Comparison of ENCODE assay signal across 11 cellular contexts in the genomic region with DNA sequence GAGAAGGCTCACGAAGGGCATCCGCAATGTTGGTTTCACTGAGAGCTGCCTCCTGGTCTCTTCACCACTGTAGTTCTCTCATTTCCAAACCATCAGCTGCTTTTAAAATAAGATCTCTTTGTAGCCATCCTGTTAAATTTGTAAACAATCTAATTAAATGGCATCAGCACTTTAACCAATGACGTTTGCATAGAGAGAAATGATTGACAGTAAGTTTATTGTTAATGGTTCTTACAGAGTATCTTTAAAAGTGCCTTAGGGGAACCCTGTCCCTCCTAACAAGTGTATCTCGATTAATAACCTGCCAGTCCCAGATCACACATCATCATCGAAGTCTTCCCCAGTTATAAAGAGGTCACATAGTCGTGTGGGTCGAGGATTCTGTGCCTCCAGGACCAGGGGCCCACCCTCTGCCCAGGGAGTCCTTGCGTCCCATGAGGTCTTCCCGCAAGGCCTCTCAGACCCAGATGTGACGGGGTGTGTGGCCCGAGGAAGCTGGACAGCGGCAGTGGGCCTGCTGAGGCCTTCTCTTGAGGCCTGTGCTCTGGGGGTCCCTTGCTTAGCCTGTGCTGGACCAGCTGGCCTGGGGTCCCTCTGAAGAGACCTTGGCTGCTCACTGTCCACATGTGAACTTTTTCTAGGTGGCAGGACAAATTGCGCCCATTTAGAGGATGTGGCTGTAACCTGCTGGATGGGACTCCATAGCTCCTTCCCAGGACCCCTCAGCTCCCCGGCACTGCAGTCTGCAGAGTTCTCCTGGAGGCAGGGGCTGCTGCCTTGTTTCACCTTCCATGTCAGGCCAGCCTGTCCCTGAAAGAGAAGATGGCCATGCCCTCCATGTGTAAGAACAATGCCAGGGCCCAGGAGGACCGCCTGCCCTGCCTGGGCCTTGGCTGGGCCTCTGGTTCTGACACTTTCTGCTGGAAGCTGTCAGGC. TPM values are rescaled to one million over a fixed set of nuclear protein-coding genes. Genes with fewer than 3 reads are reported as not detected.
DNase-seq lines count a peak whose midpoint lies in the region; ATAC-seq and TF ChIP-seq lines count a peak whose summit lies in the region.
"Had no signal": no experiment of that assay in that cellular context is flagged by ENCODE, and none has a peak within 500 bp of the region (broad histone marks: within the 10 kb centered on the region; RNA-seq: fewer than 3 reads in every experiment).

No MANE protein-coding gene starts in this region.

- no peak for TF ChIP-seq POLR2A in stomach (IDR thresholded peaks at IDR 0.05)
- TF ChIP-seq POLR2A in prostate gland (IDR thresholded peaks at IDR 0.05), result no peak

- intact Hi-C loops in stomach (cut with DNase I; ENCODE audit: low total_unique reads), result no loop called here
- intact Hi-C loops in prostate gland (cut with DNase I), result no loop called here

- no peak for ATAC-seq in activated CD8-positive, alpha-beta memory T cell treated with anti-CD3 and anti-CD28 coated beads, Interleukin-2, amount 10 ng/mL, durations not matched to agents 7 days and 5 days
- ATAC-seq in HG02571 (IDR thresholded peaks at IDR 0.05; ENCODE audit: unreplicated experiment), result no peak

- H3K36me3 ChIP-seq in stomach, result peaks cover 60 to 97% (median 88%) of the 10 kb centered on the region in 4 donors
- H3K36me3 ChIP-seq in prostate gland, result peaks cover 21 to 30% of the 10 kb centered on the region in 2 donors

- no peak overlapping the region for H3K4me3 ChIP-seq in stomach
- H3K4me3 ChIP-seq in prostate gland, result no peak overlapping the region
- H3K4me3 ChIP-seq: dorsolateral prefrontal cortex, thyroid gland had no signal

- no peak for TF ChIP-seq EP300 in stomach (IDR thresholded peaks at IDR 0.05)

- in situ Hi-C loops in GM13977 (cut with MboI; ENCODE audit: low pct_unique_long_range_greater_than_20kb, low sequenced_read_pairs, unreplicated experiment), result no loop called here

- peak overlapping the region in 4 of 5 donors; percentile 34 to 72 (median 66) for H3K27ac ChIP-seq in stomach
- no peak overlapping the region for H3K27ac ChIP-seq in prostate gland

- 78 to 87% (median 83%) methylated on average over 10 to 15 of the region's 15 CpGs for WGBS in stomach, 5 donors
- 82% methylated on average over 15 of the region's 15 CpGs for WGBS in prostate gland

- no peaks in the 10 kb centered on the region for H3K9me3 Mint-ChIP-seq in activated CD8-positive, alpha-beta memory T cell treated with anti-CD3 and anti-CD28 coated beads, Interleukin-2, amount 10 ng/mL, durations not matched to agents 7 days and 5 days (ENCODE audit: low read depth)
- H3K9me3 Mint-ChIP-seq in activated naive CD8-positive, alpha-beta T cell treated with anti-CD3 and anti-CD28 coated beads for 36 hours, result no peaks in the 10 kb centered on the region
- H3K9me3 Mint-ChIP-seq in immature natural killer cell, result no peaks in the 10 kb centered on the region

- peaks cover 7 to 39% (median 17%) of the 10 kb centered on the region in 4 donors for H3K4me1 ChIP-seq in stomach
- H3K4me1 ChIP-seq in prostate gland (replicated peaks), result no peaks in the 10 kb centered on the region
- H3K4me1 ChIP-seq: thyroid gland had no signal

- TF ChIP-seq CTCF in stomach (IDR thresholded peaks at IDR 0.05), result no peak
- TF ChIP-seq CTCF in prostate gland (IDR thresholded peaks at IDR 0.05), result no peak
- no peak for TF ChIP-seq CTCF in GM13977 (IDR thresholded peaks at IDR 0.05; ENCODE audit: extremely low read depth, insufficient read depth, missing control alignments)

- H3K36me3 Mint-ChIP-seq in activated CD8-positive, alpha-beta memory T cell treated with anti-CD3 and anti-CD28 coated beads, Interleukin-2, amount 10 ng/mL, durations not matched to agents 7 days and 5 days, result peaks cover 37% of the 10 kb centered on the region
- H3K36me3 Mint-ChIP-seq in activated naive CD8-positive, alpha-beta T cell treated with anti-CD3 and anti-CD28 coated beads for 36 hours, result peaks cover 43% of the 10 kb centered on the region
- peaks cover 9 to 28% (median 19%) of the 10 kb centered on the region in 3 donors for H3K36me3 Mint-ChIP-seq in immature natural killer cell

- H3K9me3 ChIP-seq in stomach, result no peaks in the 10 kb centered on the region
- no peaks in the 10 kb centered on the region for H3K9me3 ChIP-seq in prostate gland
- H3K9me3 ChIP-seq: thyroid gland had no signal

- CTCF ChIA-PET in activated CD8-positive, alpha-beta memory T cell treated with anti-CD3 and anti-CD28 coated beads, Interleukin-2, amount 10 ng/mL, durations not matched to agents 7 days and 5 days (lab: Charles Lee), result interaction anchor here (0.8 to 1.9 kb wide), 8 partner anchors 10 to 253 kb away, joined by 3 to 12 read pairs (median 4); a partner anchor contains a TSS

- H3K27me3 ChIP-seq in stomach, result no peaks in the 10 kb centered on the region
- H3K27me3 ChIP-seq in prostate gland (replicated peaks; ENCODE audit: insufficient read depth), result no peaks in the 10 kb centered on the region
- H3K27me3 ChIP-seq: dorsolateral prefrontal cortex, thyroid gland had no signal

- H3K27ac Mint-ChIP-seq in activated CD8-positive, alpha-beta memory T cell treated with anti-CD3 and anti-CD28 coated beads, Interleukin-2, amount 10 ng/mL, durations not matched to agents 7 days and 5 days, result peak overlapping the region; percentile 90
- H3K27ac Mint-ChIP-seq in activated naive CD8-positive, alpha-beta T cell treated with anti-CD3 and anti-CD28 coated beads for 36 hours, result peak overlapping the region; percentile 87
- H3K27ac Mint-ChIP-seq in immature natural killer cell, result peak overlapping the region; percentile 86 to 94 (median 90)

- H3K4me3 Mint-ChIP-seq in activated CD8-positive, alpha-beta memory T cell treated with anti-CD3 and anti-CD28 coated beads, Interleukin-2, amount 10 ng/mL, durations not matched to agents 7 days and 5 days, result peak overlapping the region; percentile 64
- H3K4me3 Mint-ChIP-seq in activated naive CD8-positive, alpha-beta T cell treated with anti-CD3 and anti-CD28 coated beads for 36 hours, result no peak overlapping the region
- peak overlapping the region; percentile 48 to 69 (median 60) for H3K4me3 Mint-ChIP-seq in immature natural killer cell

- H3K27me3 Mint-ChIP-seq in activated CD8-positive, alpha-beta memory T cell treated with anti-CD3 and anti-CD28 coated beads, Interleukin-2, amount 10 ng/mL, durations not matched to agents 7 days and 5 days, result no peaks in the 10 kb centered on the region
- no peaks in the 10 kb centered on the region for H3K27me3 Mint-ChIP-seq in activated naive CD8-positive, alpha-beta T cell treated with anti-CD3 and anti-CD28 coated beads for 36 hours
- H3K27me3 Mint-ChIP-seq in immature natural killer cell (ENCODE audit: low read depth in 3 of 3), result peaks cover 4 to 6% (median 5%) of the 10 kb centered on the region in 3 donors

- peaks cover 23% of the 10 kb centered on the region for H3K4me1 Mint-ChIP-seq in activated CD8-positive, alpha-beta memory T cell treated with anti-CD3 and anti-CD28 coated beads, Interleukin-2, amount 10 ng/mL, durations not matched to agents 7 days and 5 days
- H3K4me1 Mint-ChIP-seq in activated naive CD8-positive, alpha-beta T cell treated with anti-CD3 and anti-CD28 coated beads for 36 hours, result peaks cover 18% of the 10 kb centered on the region
- peaks cover 18 to 25% of the 10 kb centered on the region in 2 donors for H3K4me1 Mint-ChIP-seq in immature natural killer cell

- DNase-seq in activated CD8-positive, alpha-beta memory T cell treated with anti-CD3 and anti-CD28 coated beads, Interleukin-2, amount 10 ng/mL, durations not matched to agents 7 days and 5 days, result no peak
- no peak for DNase-seq in activated CD8-positive, alpha-beta memory T cell treated with anti-CD3 and anti-CD28 coated beads, Interleukin-2, amount 50 U/mL, for 4 hours
- DNase-seq in activated naive CD8-positive, alpha-beta T cell treated with anti-CD3 and anti-CD28 coated beads for 36 hours, result no peak
- DNase-seq in immature natural killer cell, result no peak
- DNase-seq in stomach, result no peak
- no peak for DNase-seq in prostate gland (ENCODE audit: low spot score)
- DNase-seq in GM13977 (ENCODE audit: low spot score), result no peak
- DNase-seq: GF-D8, thyroid gland had no signal

RNA-seq across cellular contexts. Expression of a gene that starts 16.6 kb away (rescaled TPM):
- 100 to 1,000 TPM; 130 to 198 TPM for total RNA-seq in activated CD8-positive, alpha-beta memory T cell treated with anti-CD3 and anti-CD28 coated beads, Interleukin-2, amount 10 ng/mL, durations not matched to agents 7 days and 5 days
- 100 to 1,000 TPM; 111 to 117 TPM for total RNA-seq in activated naive CD8-positive, alpha-beta T cell treated with anti-CD3 and anti-CD28 coated beads for 36 hours
- polyA plus RNA-seq in immature natural killer cell, result 100 to 1,000 TPM; 256 to 292 (median 268) TPM
- total RNA-seq in stomach, result 100 to 1,000 TPM; 163 to 693 (median 508) TPM
- 100 to 1,000 TPM; 166 to 251 (median 213) TPM for polyA plus RNA-seq in stomach
- 100 to 1,000 TPM; 377 to 527 TPM for total RNA-seq in prostate gland

RNA-seq across cellular contexts. Expression of a gene that starts 21.3 kb away (rescaled TPM):
- total RNA-seq in activated CD8-positive, alpha-beta memory T cell treated with anti-CD3 and anti-CD28 coated beads, Interleukin-2, amount 10 ng/mL, durations not matched to agents 7 days and 5 days, result 10 to 100 TPM; 20.2 to 21.4 TPM
- total RNA-seq in activated naive CD8-positive, alpha-beta T cell treated with anti-CD3 and anti-CD28 coated beads for 36 hours, result 10 to 100 TPM; 12.3 to 13.9 TPM
- polyA plus RNA-seq in immature natural killer cell, result 1 to 10 TPM; 3.4 to 6.2 (median 4.2) TPM
- 10 to 100 TPM in 4 of 5 donors, 1 to 10 TPM in 1; 8.0 to 46.0 (median 27.0) TPM for total RNA-seq in stomach
- 10 to 100 TPM; 15.1 to 31.1 (median 27.2) TPM for polyA plus RNA-seq in stomach
- 10 to 100 TPM; 30.0 to 55.2 TPM for total RNA-seq in prostate gland

RNA-seq across cellular contexts. Expression of a gene that starts 30.7 kb away (rescaled TPM):
- 100 to 1,000 TPM; 100 to 116 TPM for total RNA-seq in activated CD8-positive, alpha-beta memory T cell treated with anti-CD3 and anti-CD28 coated beads, Interleukin-2, amount 10 ng/mL, durations not matched to agents 7 days and 5 days
- total RNA-seq in activated naive CD8-positive, alpha-beta T cell treated with anti-CD3 and anti-CD28 coated beads for 36 hours, result 10 to 100 TPM; 67.9 to 71.5 TPM
- polyA plus RNA-seq in immature natural killer cell, result 10 to 100 TPM in 2 of 3 donors, 1 to 10 TPM in 1; 8.7 to 16.3 (median 15.0) TPM
- 100 to 1,000 TPM; 149 to 617 (median 206) TPM for total RNA-seq in stomach
- polyA plus RNA-seq in stomach, result 100 to 1,000 TPM in 2 of 3 donors, 10 to 100 TPM in 1; 85.0 to 115 (median 101) TPM
- 100 to 1,000 TPM in 1 of 2 donors, 10 to 100 TPM in 1; 82.7 to 142 TPM for total RNA-seq in prostate gland

RNA-seq across cellular contexts. Expression of a gene that starts 43.6 kb away (rescaled TPM):
- total RNA-seq in activated CD8-positive, alpha-beta memory T cell treated with anti-CD3 and anti-CD28 coated beads, Interleukin-2, amount 10 ng/mL, durations not matched to agents 7 days and 5 days, result 1 to 10 TPM in 1 of 2 experiments, under 1 TPM in 1; 0.91 to 1.5 TPM
- under 1 TPM in 1 of 2 experiments, not detected in 1; 0.29 TPM for total RNA-seq in activated naive CD8-positive, alpha-beta T cell treated with anti-CD3 and anti-CD28 coated beads for 36 hours
- polyA plus RNA-seq in immature natural killer cell (1 to 10 TPM; 2.3 to 5.8 (median 5.8) TPM), stomach (1 to 10 TPM; 3.3 to 8.4 (median 8.2) TPM)
- total RNA-seq in stomach (10 to 100 TPM in 2 of 5 donors, 1 to 10 TPM in 2, not detected in 1; 5.0 to 21.0 (median 13.3) TPM), prostate gland (1 to 10 TPM; 7.8 to 8.2 TPM)

Comparison
In these comparisons a context has a peak if more than half of its experiments do, and no peak if none do; other contexts are left out.
1. H3K27ac ChIP-seq: peak in stomach (4 of 5); none in prostate gland (0 of 2).
2. Peak in every context shown above with its lines, with median percentiles within 50 percentile points of each other: H3K27ac Mint-ChIP-seq.